2 cellular contexts compared by ENCODE assay signal in genomic region chr1:32907435-32907834, GRCh38.
TF ChIP-seq lines count a peak whose summit lies in the region.

No MANE protein-coding gene starts in this region.

TF ChIP-seq in A549, 52 proteins besides CTCF, POLR2A, EP300 and RAD21:
- TF ChIP-seq ZSCAN20 (CRISPR knock-in tag; IDR thresholded peaks at IDR 0.05) (no peak), HOXB13 (CRISPR knock-in tag; IDR thresholded peaks at IDR 0.05; ENCODE audit: low read depth) (no peak), GATA3 (IDR thresholded peaks at IDR 0.05; ENCODE audit: borderline replicate concordance) (no peak), USF2 (IDR thresholded peaks at IDR 0.05) (no peak), ZNF302 (CRISPR knock-in tag; IDR thresholded peaks at IDR 0.05) (no peak), EHMT2 (IDR thresholded peaks at IDR 0.05; ENCODE audit: low read depth) (no peak), POLR2AphosphoS2 (conservative IDR thresholded peaks at IDR 0.05; ENCODE audit: low read length) (no peak), E2F6 (IDR thresholded peaks at IDR 0.05; ENCODE audit: borderline replicate concordance, low read depth) (no peak), REST (IDR thresholded peaks at IDR 0.05) (no peak), FOSL2 (IDR thresholded peaks at IDR 0.05) (no peak), FOSL2 (CRISPR knock-in tag; IDR thresholded peaks at IDR 0.05) (no peak), CBX2 (IDR thresholded peaks at IDR 0.05; ENCODE audit: borderline replicate concordance, low read depth) (no peak)
- TF ChIP-seq, protein P1, sequence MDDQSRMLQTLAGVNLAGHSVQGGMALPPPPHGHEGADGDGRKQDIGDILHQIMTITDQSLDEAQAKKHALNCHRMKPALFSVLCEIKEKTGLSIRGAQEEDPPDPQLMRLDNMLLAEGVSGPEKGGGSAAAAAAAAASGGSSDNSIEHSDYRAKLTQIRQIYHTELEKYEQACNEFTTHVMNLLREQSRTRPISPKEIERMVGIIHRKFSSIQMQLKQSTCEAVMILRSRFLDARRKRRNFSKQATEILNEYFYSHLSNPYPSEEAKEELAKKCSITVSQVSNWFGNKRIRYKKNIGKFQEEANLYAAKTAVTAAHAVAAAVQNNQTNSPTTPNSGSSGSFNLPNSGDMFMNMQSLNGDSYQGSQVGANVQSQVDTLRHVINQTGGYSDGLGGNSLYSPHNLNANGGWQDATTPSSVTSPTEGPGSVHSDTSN (IDR thresholded peaks at IDR 0.05) = no peak
- TF ChIP-seq, protein P2, sequence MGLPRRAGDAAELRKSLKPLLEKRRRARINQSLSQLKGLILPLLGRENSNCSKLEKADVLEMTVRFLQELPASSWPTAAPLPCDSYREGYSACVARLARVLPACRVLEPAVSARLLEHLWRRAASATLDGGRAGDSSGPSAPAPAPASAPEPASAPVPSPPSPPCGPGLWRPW (IDR thresholded peaks at IDR 0.05) = no peak

TF ChIP-seq in GM23338, 12 proteins besides CTCF, POLR2A, EP300 and RAD21:
- no peak for TF ChIP-seq ZNF331 (CRISPR knock-in tag; IDR thresholded peaks at IDR 0.05; ENCODE audit: low read depth)
- TF ChIP-seq EZH2 (IDR thresholded peaks at IDR 0.05; ENCODE audit: low read depth, unreplicated experiment) = no peak
- TF ChIP-seq ZNF114 (CRISPR knock-in tag; IDR thresholded peaks at IDR 0.05) = no peak
- no peak for TF ChIP-seq STAT1 (IDR thresholded peaks at IDR 0.05; ENCODE audit: unreplicated experiment)
- TF ChIP-seq, protein P3, sequence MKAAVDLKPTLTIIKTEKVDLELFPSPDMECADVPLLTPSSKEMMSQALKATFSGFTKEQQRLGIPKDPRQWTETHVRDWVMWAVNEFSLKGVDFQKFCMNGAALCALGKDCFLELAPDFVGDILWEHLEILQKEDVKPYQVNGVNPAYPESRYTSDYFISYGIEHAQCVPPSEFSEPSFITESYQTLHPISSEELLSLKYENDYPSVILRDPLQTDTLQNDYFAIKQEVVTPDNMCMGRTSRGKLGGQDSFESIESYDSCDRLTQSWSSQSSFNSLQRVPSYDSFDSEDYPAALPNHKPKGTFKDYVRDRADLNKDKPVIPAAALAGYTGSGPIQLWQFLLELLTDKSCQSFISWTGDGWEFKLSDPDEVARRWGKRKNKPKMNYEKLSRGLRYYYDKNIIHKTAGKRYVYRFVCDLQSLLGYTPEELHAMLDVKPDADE (IDR thresholded peaks at IDR 0.05) = no peak
- no peak for TF ChIP-seq JUNB (IDR thresholded peaks at IDR 0.05; ENCODE audit: unreplicated experiment)
- TF ChIP-seq ZNF462 (CRISPR knock-in tag; IDR thresholded peaks at IDR 0.05) = no peak
- no peak for TF ChIP-seq NANOG (IDR thresholded peaks at IDR 0.05; ENCODE audit: borderline replicate concordance)
- no peak for TF ChIP-seq POLR2AphosphoS5 (IDR thresholded peaks at IDR 0.05; ENCODE audit: low read depth)
- no peak for TF ChIP-seq CREB1 (CRISPR knock-in tag; IDR thresholded peaks at IDR 0.05; ENCODE audit: low read depth)
- TF ChIP-seq REST (IDR thresholded peaks at IDR 0.05; ENCODE audit: unreplicated experiment) = no peak
- TF ChIP-seq EZH2phosphoT487 (IDR thresholded peaks at IDR 0.05; ENCODE audit: unreplicated experiment) = no peak
